Comparison of ENCODE assay signal across 16 cellular contexts in the genomic region with DNA sequence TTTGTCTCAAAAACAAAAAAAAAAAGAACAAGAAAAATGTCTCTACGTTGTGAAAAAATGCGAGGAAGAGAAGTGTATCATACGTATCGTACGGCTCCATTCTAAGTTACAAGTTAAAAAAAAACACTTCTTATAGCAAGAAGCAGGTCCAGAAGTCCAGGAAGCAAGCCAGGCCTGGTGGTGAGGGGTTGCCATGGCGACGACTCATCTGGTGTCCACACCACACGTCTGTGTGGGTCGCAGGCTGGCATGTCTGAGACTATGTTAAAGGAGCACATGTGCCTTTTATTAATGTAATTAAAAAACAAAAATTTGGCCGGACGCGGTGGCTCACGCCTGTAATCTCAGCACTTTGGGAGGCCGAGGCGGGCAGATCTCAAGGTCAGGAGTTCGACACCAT. TPM values are rescaled to one million over a fixed set of nuclear protein-coding genes. Genes with fewer than 3 reads are reported as not detected.
A peak's percentile ranks its signal among the peaks of the same experiment; 100 is the strongest.
DNase-seq lines count a peak whose midpoint lies in the region; ATAC-seq, FAIRE-seq and TF ChIP-seq lines count a peak whose summit lies in the region.
"Had no signal": no experiment of that assay in that cellular context is flagged by ENCODE, and none has a peak within 500 bp of the region (broad histone marks: within the 10 kb centered on the region; RNA-seq: fewer than 3 reads in every experiment).

No MANE protein-coding gene starts in this region.

- no peaks in the 10 kb centered on the region for H3K27me3 ChIP-seq in dorsolateral prefrontal cortex
- H3K27me3 ChIP-seq in H7 (ENCODE audit: control insufficient read depth, insufficient read depth, low read length), result no peaks in the 10 kb centered on the region
- H3K27me3 ChIP-seq in CD8-positive, alpha-beta memory T cell (ENCODE audit: insufficient read depth, low read length, poor library complexity, severe bottlenecking), result no peaks in the 10 kb centered on the region
- H3K27me3 ChIP-seq in left lung, result no peaks in the 10 kb centered on the region

- H3K4me3 Mint-ChIP-seq in neural crest cell, result peak overlapping the region; percentile 35
- H3K4me3 Mint-ChIP-seq in CD8-positive, alpha-beta memory T cell, result no peak overlapping the region
- H3K4me3 Mint-ChIP-seq: natural killer cell treated with Interleukin-12 subunit alpha and Interleukin-12 subunit beta and Interleukin-15 and Interleukin-18, amount 100 ng/mL, for 72 hours had no signal

- H3K4me3 ChIP-seq in dorsolateral prefrontal cortex (no peak overlapping the region), H7 (ENCODE audit: insufficient read depth, low read depth, low read length) (no peak overlapping the region), left lung (no peak overlapping the region)
- H3K4me3 ChIP-seq in CD8-positive, alpha-beta memory T cell (ENCODE audit: low read length), result no peak overlapping the region

- H3K27ac ChIP-seq in dorsolateral prefrontal cortex (peak overlapping the region in 39 of 59 donors; percentile 11 to 84 (median 67)), left lung (no peak overlapping the region)
- H3K27ac ChIP-seq in CD8-positive, alpha-beta memory T cell (ENCODE audit: low read depth, low read length), result no peak overlapping the region

- no peaks in the 10 kb centered on the region for H3K9me3 ChIP-seq in CD8-positive, alpha-beta memory T cell (ENCODE audit: low read length)
- H3K9me3 ChIP-seq in left lung, result no peaks in the 10 kb centered on the region

- H3K36me3 ChIP-seq in H7 (replicated peaks; ENCODE audit: control insufficient read depth, insufficient read depth, low read length), result peaks cover 2% of the 10 kb centered on the region
- peaks cover 14% of the 10 kb centered on the region for H3K36me3 ChIP-seq in CD8-positive, alpha-beta memory T cell (ENCODE audit: insufficient read depth, low read length)
- H3K36me3 ChIP-seq in left lung, result peaks cover 0 to 85% of the 10 kb centered on the region in 2 donors

- POLR2A ChIA-PET in CD8-positive, alpha-beta memory T cell (lab: Charles Lee), result interaction anchor here (1.2 kb wide), 1 partner anchor 12 kb away, joined by 3 read pairs; no protein-coding TSS in a partner anchor

- no peak for FAIRE-seq in RCC 7860 (lab: Jason Lieb, UNC)

- ATAC-seq in left lung, result no peak
- ATAC-seq: natural killer cell treated with Interleukin-12 subunit alpha and Interleukin-12 subunit beta and Interleukin-15 and Interleukin-18, amount 100 ng/mL, for 72 hours had no signal

- peak overlapping the region; percentile 10 for H3K27ac Mint-ChIP-seq in neural crest cell (ENCODE audit: unreplicated experiment)
- H3K27ac Mint-ChIP-seq in CD8-positive, alpha-beta memory T cell, result peak overlapping the region in 3 of 8 donors; percentile 42 to 95 (median 70)
- H3K27ac Mint-ChIP-seq: natural killer cell treated with Interleukin-12 subunit alpha and Interleukin-12 subunit beta and Interleukin-15 and Interleukin-18, amount 100 ng/mL, for 72 hours had no signal

- CTCF ChIA-PET in CD8-positive, alpha-beta memory T cell (lab: Charles Lee), result no interaction called here

- intact Hi-C loops in dorsolateral prefrontal cortex (cut with DNase I), result no loop called here
- intact Hi-C loops in left lung (cut with DNase I), result no loop called here

- no peak for TF ChIP-seq CTCF in dorsolateral prefrontal cortex (IDR thresholded peaks at IDR 0.05 in 54 of 56, conservative IDR thresholded peaks at IDR 0.05 in 2 of 56; ENCODE audit: low read depth in 1 of 56, partially characterized antibody in 56 of 56)
- no peak for TF ChIP-seq CTCF in neural crest cell (conservative IDR thresholded peaks at IDR 0.05)
- no peak for TF ChIP-seq CTCF in left lung (IDR thresholded peaks at IDR 0.05)

- peak; percentile 74 for DNase-seq in EL
- peak; percentile 49 for DNase-seq in RCC 7860 (ENCODE audit: low spot score)
- peak in 7 of 10 donors; percentile 65 to 89 (median 83) for DNase-seq in dorsolateral prefrontal cortex
- no peak for DNase-seq in neural crest cell (ENCODE audit: low read depth, low spot score)
- DNase-seq in H7, result no peak
- no peak for DNase-seq in CD8-positive, alpha-beta memory T cell
- no peak for DNase-seq in left lung
- DNase-seq: activated CD4-positive, alpha-beta T cell treated with anti-CD3 and anti-CD28 coated beads for 48 hours; OCI-M1; T-helper 1 cell had no signal

- H3K36me3 Mint-ChIP-seq in neural crest cell (ENCODE audit: low read depth), result no peaks in the 10 kb centered on the region
- H3K36me3 Mint-ChIP-seq in CD8-positive, alpha-beta memory T cell, result peaks cover 0 to 58% (median 0%) of the 10 kb centered on the region in 3 donors
- H3K36me3 Mint-ChIP-seq: natural killer cell treated with Interleukin-12 subunit alpha and Interleukin-12 subunit beta and Interleukin-15 and Interleukin-18, amount 100 ng/mL, for 72 hours had no signal

- H3K9me3 Mint-ChIP-seq in neural crest cell, result no peaks in the 10 kb centered on the region
- H3K9me3 Mint-ChIP-seq in CD8-positive, alpha-beta memory T cell, result no peaks in the 10 kb centered on the region
- H3K9me3 Mint-ChIP-seq: natural killer cell treated with Interleukin-12 subunit alpha and Interleukin-12 subunit beta and Interleukin-15 and Interleukin-18, amount 100 ng/mL, for 72 hours had no signal

- no peaks in the 10 kb centered on the region for H3K27me3 Mint-ChIP-seq in neural crest cell (ENCODE audit: low read depth)
- H3K27me3 Mint-ChIP-seq in CD8-positive, alpha-beta memory T cell, result peaks cover 0 to 2% of the 10 kb centered on the region in 2 donors
- H3K27me3 Mint-ChIP-seq: natural killer cell treated with Interleukin-12 subunit alpha and Interleukin-12 subunit beta and Interleukin-15 and Interleukin-18, amount 100 ng/mL, for 72 hours had no signal

- H3K4me1 ChIP-seq in CD8-positive, alpha-beta memory T cell (ENCODE audit: insufficient read depth, low read length), result peaks cover 6% of the 10 kb centered on the region
- peaks cover 0 to 3% of the 10 kb centered on the region in 2 donors for H3K4me1 ChIP-seq in left lung

- no peaks in the 10 kb centered on the region for H3K4me1 Mint-ChIP-seq in neural crest cell
- H3K4me1 Mint-ChIP-seq in CD8-positive, alpha-beta memory T cell, result peaks cover 5 to 37% (median 14%) of the 10 kb centered on the region in 3 donors

RNA-seq across cellular contexts. Expression of a gene that starts 5.9 kb away (rescaled TPM):
- 100 to 1,000 TPM in 1 of 120 experiments, 10 to 100 TPM in 119; 48.8 to 100 (median 63.9) TPM for total RNA-seq in dorsolateral prefrontal cortex
- 73.9 and 77.7 TPM in 2 replicates for total RNA-seq in neural crest cell
- total RNA-seq in H7 (2014; rRNA removed; shearing (Covaris generic)), result 29.5 and 36.2 TPM in 2 replicates
- total RNA-seq in CD8-positive, alpha-beta memory T cell, result 10 to 100 TPM; 57.4 to 59.4 TPM
- polyA plus RNA-seq in CD8-positive, alpha-beta memory T cell, result 109 TPM
- 10 to 100 TPM; 51.7 to 55.8 TPM for total RNA-seq in left lung

RNA-seq across cellular contexts. Expression of a gene that starts 6.2 kb away (rescaled TPM):
- total RNA-seq in dorsolateral prefrontal cortex (not detected), neural crest cell (not detected in 2 replicates), left lung (not detected)
- not detected in 2 replicates for total RNA-seq in H7 (2014; rRNA removed; shearing (Covaris generic))
- not detected for total RNA-seq in CD8-positive, alpha-beta memory T cell
- not detected for polyA plus RNA-seq in CD8-positive, alpha-beta memory T cell
- total RNA-seq: cardiac septum; kidney epithelial cell; natural killer cell treated with Interleukin-12 subunit alpha and Interleukin-12 subunit beta and Interleukin-15 and Interleukin-18, amount 100 ng/mL, for 72 hours; skeletal muscle tissue; temporal lobe had no signal
- polyA plus RNA-seq: esophagus had no signal

RNA-seq across cellular contexts. Expression of a gene that starts 25.9 kb away (rescaled TPM):
- total RNA-seq in dorsolateral prefrontal cortex, result 10 to 100 TPM; 26.1 to 60.5 (median 37.5) TPM
- 47.7 and 50.9 TPM in 2 replicates for total RNA-seq in neural crest cell
- 47.5 and 49.9 TPM in 2 replicates for total RNA-seq in H7 (2014; rRNA removed; shearing (Covaris generic))
- 10 to 100 TPM; 60.7 to 65.2 TPM for total RNA-seq in CD8-positive, alpha-beta memory T cell
- 197 TPM for polyA plus RNA-seq in CD8-positive, alpha-beta memory T cell
- total RNA-seq in left lung, result 10 to 100 TPM; 46.1 to 66.3 TPM

RNA-seq across cellular contexts. Expression of a gene that starts 27.6 kb away (rescaled TPM):
- total RNA-seq in dorsolateral prefrontal cortex (1 to 10 TPM in 102 of 120 experiments, under 1 TPM in 16, not detected in 2; 0.44 to 6.5 (median 1.9) TPM), neural crest cell (not detected in 2 replicates), left lung (10 to 100 TPM; 78.0 to 85.3 TPM)
- total RNA-seq in H7 (2014; rRNA removed; shearing (Covaris generic)), result 1.4 and 1.5 TPM in 2 replicates
- 1 to 10 TPM in 1 of 2 experiments, under 1 TPM in 1; 0.89 to 1.5 TPM for total RNA-seq in CD8-positive, alpha-beta memory T cell
- 6.9 TPM for polyA plus RNA-seq in CD8-positive, alpha-beta memory T cell

RNA-seq across cellular contexts. Expression of a gene that starts 30.1 kb away (rescaled TPM):
- total RNA-seq in dorsolateral prefrontal cortex (1 to 10 TPM in 59 of 120 experiments, under 1 TPM in 56, not detected in 5; 0.29 to 3.5 (median 1.0) TPM), neural crest cell (2.2 and 2.4 TPM in 2 replicates), left lung (under 1 TPM in 1 of 2 donors, not detected in 1; 0.23 TPM)
- 0.67 and 1.4 TPM in 2 replicates for total RNA-seq in H7 (2014; rRNA removed; shearing (Covaris generic))
- total RNA-seq in CD8-positive, alpha-beta memory T cell, result 1 to 10 TPM; 1.2 to 2.3 TPM
- polyA plus RNA-seq in CD8-positive, alpha-beta memory T cell, result 0.49 TPM
- total RNA-seq: cardiac septum, skeletal muscle tissue had no signal

Comparison
In these comparisons a context has a peak if more than half of its experiments do, and no peak if none do; other contexts are left out.
1. DNase-seq: peak in EL (single experiment), RCC 7860 (single experiment) and dorsolateral prefrontal cortex (7 of 10); none in neural crest cell (single experiment), H7 (single experiment), CD8-positive, alpha-beta memory T cell (0 of 5) and left lung (0 of 2).
2. H3K27ac ChIP-seq: peak in dorsolateral prefrontal cortex (39 of 59); none in CD8-positive, alpha-beta memory T cell (single experiment) and left lung (0 of 2).